1 cellular context compared by ENCODE assay signal in genomic region chr15:82390152-82390551, GRCh38. TPM values are rescaled to one million over a fixed set of nuclear protein-coding genes. Genes with fewer than 3 reads are reported as not detected.
"Had no signal": no experiment of that assay in that cellular context is flagged by ENCODE, and none has a peak within 500 bp of the region (broad histone marks: within the 10 kb centered on the region; RNA-seq: fewer than 3 reads in every experiment).

No MANE protein-coding gene starts in this region.

RNA-seq across cellular contexts. Expression of gene GOLGA6L10, which starts 40.9 kb away (rescaled TPM):
- total RNA-seq: HT-29 had no signal
